Comparison of ENCODE assay signal across 8 cellular contexts in genomic region chr13:21710163-21710562, GRCh38. TPM values are rescaled to one million over a fixed set of nuclear protein-coding genes. Genes with fewer than 3 reads are reported as not detected.
"Had no signal": no experiment of that assay in that cellular context is flagged by ENCODE, and none has a peak within 500 bp of the region (broad histone marks: within the 10 kb centered on the region; RNA-seq: fewer than 3 reads in every experiment).

No MANE protein-coding gene starts in this region.

- H3K4me2 ChIP-seq: GM23338 had no signal

- H3K27ac ChIP-seq: HL-60 had no signal

- H2AFZ ChIP-seq: GM23338 had no signal

- H3K4me3 ChIP-seq: GM23338, K562 had no signal

- DNase-seq: H9, HCEC 1CT, KG1 had no signal

RNA-seq across cellular contexts. Expression of gene FGF9, which starts 39.3 kb away (rescaled TPM):
- total RNA-seq: GM23338, H1, HepG2, K562 had no signal
- polyA plus RNA-seq: HepG2, K562 had no signal
